ENCODE assay signal across 19 cellular contexts in genomic region chr7:47298636-47299035, GRCh38.
"Had no signal": no experiment of that assay in that cellular context is flagged by ENCODE, and none has a peak within 500 bp of the region (broad histone marks: within the 10 kb centered on the region; RNA-seq: fewer than 3 reads in every experiment).

No MANE protein-coding gene starts in this region.

- H3K9me3 ChIP-seq: ascending aorta, heart right ventricle, lower lobe of right lung, tibial artery, vagina had no signal

- H3K36me3 Mint-ChIP-seq: immature natural killer cell had no signal

- H3K4me3 ChIP-seq: ascending aorta, heart right ventricle, lower lobe of right lung, tibial artery, vagina had no signal

- H3K4me1 Mint-ChIP-seq: activated CD4-positive, alpha-beta T cell treated with anti-CD3 and anti-CD28 coated beads, Interleukin-2, amount 10 ng/mL, durations not matched to agents 24 days and 14 days; activated naive CD8-positive, alpha-beta T cell treated with anti-CD3 and anti-CD28 coated beads, Interleukin-2, amount 50 U/mL, for 24 hours; central memory CD8-positive, alpha-beta T cell; immature natural killer cell had no signal

- DNase-seq: activated CD4-positive, alpha-beta T cell treated with anti-CD3 and anti-CD28 coated beads, Interleukin-2, amount 10 ng/mL, durations not matched to agents 24 days and 14 days; activated CD8-positive, alpha-beta T cell treated with anti-CD3 and anti-CD28 coated beads, Interleukin-2, amount 10 ng/mL, durations not matched to agents 7 days and 5 days; activated naive CD4-positive, alpha-beta T cell treated with anti-CD3 and anti-CD28 coated beads for 36 hours; activated naive CD8-positive, alpha-beta T cell treated with anti-CD3 and anti-CD28 coated beads, Interleukin-2, amount 50 U/mL, for 24 hours; activated T-cell treated with anti-CD3 and anti-CD28 coated beads, Interleukin-2, amount 50 U/mL, for 24 hours; effector CD4-positive, alpha-beta T cell; heart right ventricle; immature natural killer cell; lower lobe of right lung; naive B cell; stimulated activated naive CD8-positive, alpha-beta T cell treated with anti-CD3 and anti-CD28 coated beads, Interleukin-15, Interleukin-2, amounts not matched to agents 100 U/mL and 50 U/mL, for 24 hours; substantia nigra; tibial artery had no signal

- H3K79me2 ChIP-seq: parathyroid adenoma had no signal

- H3K27me3 Mint-ChIP-seq: activated CD4-positive, alpha-beta T cell treated with anti-CD3 and anti-CD28 coated beads, Interleukin-2, amount 10 ng/mL, durations not matched to agents 24 days and 14 days; activated naive CD8-positive, alpha-beta T cell treated with anti-CD3 and anti-CD28 coated beads, Interleukin-2, amount 50 U/mL, for 24 hours; activated T-cell treated with anti-CD3 and anti-CD28 coated beads, Interleukin-2, amount 50 U/mL, for 24 hours; central memory CD8-positive, alpha-beta T cell; naive B cell had no signal

- H3K27ac ChIP-seq: ascending aorta, heart right ventricle, lower lobe of right lung, parathyroid adenoma, tibial artery, vagina had no signal

- H3K27me3 ChIP-seq: ascending aorta, heart right ventricle, tibial artery, vagina had no signal

- H2AFZ ChIP-seq: parathyroid adenoma had no signal

- H3K9me3 Mint-ChIP-seq: activated CD4-positive, alpha-beta T cell treated with anti-CD3 and anti-CD28 coated beads, Interleukin-2, amount 10 ng/mL, durations not matched to agents 24 days and 14 days; activated naive CD4-positive, alpha-beta T cell treated with anti-CD3 and anti-CD28 coated beads for 36 hours; activated naive CD8-positive, alpha-beta T cell treated with anti-CD3 and anti-CD28 coated beads, Interleukin-2, amount 50 U/mL, for 24 hours; activated T-cell treated with anti-CD3 and anti-CD28 coated beads, Interleukin-2, amount 50 U/mL, for 24 hours; central memory CD8-positive, alpha-beta T cell; immature natural killer cell; naive B cell; T-helper 1 cell treated with Interleukin-12 subunit alpha and Interleukin-12 subunit beta and Interleukin-4 antibody, amounts not matched to agents 30 μg/mL and 1 μg/mL, for 36 hours had no signal

- H3K4me3 Mint-ChIP-seq: activated CD4-positive, alpha-beta T cell treated with anti-CD3 and anti-CD28 coated beads, Interleukin-2, amount 10 ng/mL, durations not matched to agents 24 days and 14 days; activated CD8-positive, alpha-beta T cell treated with anti-CD3 and anti-CD28 coated beads, Interleukin-2, amount 10 ng/mL, durations not matched to agents 7 days and 5 days; activated naive CD4-positive, alpha-beta T cell treated with anti-CD3 and anti-CD28 coated beads for 36 hours; activated naive CD8-positive, alpha-beta T cell treated with anti-CD3 and anti-CD28 coated beads, Interleukin-2, amount 50 U/mL, for 24 hours; activated T-cell treated with anti-CD3 and anti-CD28 coated beads, Interleukin-2, amount 50 U/mL, for 24 hours; central memory CD8-positive, alpha-beta T cell; immature natural killer cell; naive B cell; T-helper 1 cell treated with Interleukin-12 subunit alpha and Interleukin-12 subunit beta and Interleukin-4 antibody, amounts not matched to agents 30 μg/mL and 1 μg/mL, for 36 hours had no signal

- H3K9ac ChIP-seq: parathyroid adenoma had no signal

- H3K27ac Mint-ChIP-seq: activated CD4-positive, alpha-beta T cell treated with anti-CD3 and anti-CD28 coated beads, Interleukin-2, amount 10 ng/mL, durations not matched to agents 24 days and 14 days; activated CD8-positive, alpha-beta T cell treated with anti-CD3 and anti-CD28 coated beads, Interleukin-2, amount 10 ng/mL, durations not matched to agents 7 days and 5 days; activated naive CD4-positive, alpha-beta T cell treated with anti-CD3 and anti-CD28 coated beads for 36 hours; activated naive CD8-positive, alpha-beta T cell treated with anti-CD3 and anti-CD28 coated beads, Interleukin-2, amount 50 U/mL, for 24 hours; activated T-cell treated with anti-CD3 and anti-CD28 coated beads, Interleukin-2, amount 50 U/mL, for 24 hours; immature natural killer cell; naive B cell; T-helper 1 cell treated with Interleukin-12 subunit alpha and Interleukin-12 subunit beta and Interleukin-4 antibody, amounts not matched to agents 30 μg/mL and 1 μg/mL, for 36 hours had no signal

- ATAC-seq: activated CD8-positive, alpha-beta T cell treated with anti-CD3 and anti-CD28 coated beads, Interleukin-2, amount 10 ng/mL, durations not matched to agents 7 days and 5 days; activated naive CD8-positive, alpha-beta T cell treated with anti-CD3 and anti-CD28 coated beads, Interleukin-2, amount 50 U/mL, for 24 hours; esophagus mucosa; heart right ventricle; lower lobe of right lung; stimulated activated naive CD8-positive, alpha-beta T cell treated with anti-CD3 and anti-CD28 coated beads, Interleukin-15, Interleukin-2, amounts not matched to agents 100 U/mL and 50 U/mL, for 24 hours had no signal
